1 cellular context compared by ENCODE assay signal in the genomic region with DNA sequence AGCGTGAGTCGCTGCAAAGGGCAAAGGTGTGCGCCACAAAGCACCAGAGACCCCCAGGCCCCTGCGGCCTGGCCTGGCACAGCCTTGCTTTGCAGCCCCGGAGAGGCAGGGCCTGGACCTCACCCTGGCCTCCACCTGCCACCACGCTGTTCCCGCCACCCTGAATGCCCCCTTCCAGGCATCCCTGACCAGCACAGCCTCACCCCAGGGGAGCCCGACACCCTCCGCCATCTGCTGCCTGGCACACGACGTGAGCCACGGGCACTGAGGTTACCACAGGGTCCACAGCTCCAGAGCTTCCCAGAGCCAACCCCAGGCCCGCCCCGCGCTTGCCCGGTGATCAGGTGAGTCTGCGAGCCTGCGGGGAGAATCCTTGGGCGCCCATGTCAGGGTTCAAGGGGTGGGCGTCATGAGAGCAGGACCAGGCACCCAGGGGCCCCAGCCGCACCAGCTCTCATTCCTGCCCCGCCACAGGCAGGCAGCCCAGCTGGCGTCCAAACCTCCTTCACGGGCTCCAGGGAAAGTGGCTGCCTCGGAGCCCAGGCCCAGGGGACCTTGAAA.
TF ChIP-seq lines count a peak whose summit lies in the region.

No MANE protein-coding gene starts in this region.

TF ChIP-seq in HCT116, 20 proteins besides CTCF, POLR2A, EP300 and RAD21 (continued from another document):
- no peak for TF ChIP-seq EZH2 (IDR thresholded peaks at IDR 0.05)
- TF ChIP-seq CEBPB (IDR thresholded peaks at IDR 0.05; ENCODE audit: low read depth) = no peak
- TF ChIP-seq ZFX (IDR thresholded peaks at IDR 0.05) = no peak
